19 cellular contexts compared by ENCODE assay signal in genomic region chr6:117169781-117170281, GRCh38.
DNase-seq lines count a peak whose midpoint lies in the region; ATAC-seq and TF ChIP-seq lines count a peak whose summit lies in the region.
"Had no signal": no experiment of that assay in that cellular context is flagged by ENCODE, and none has a peak within 500 bp of the region (broad histone marks: within the 10 kb centered on the region; RNA-seq: fewer than 3 reads in every experiment).

No MANE protein-coding gene starts in this region.

- H3K79me1 ChIP-seq in mesenchymal stem cell (replicated peaks; ENCODE audit: low read length, poor library complexity, severe bottlenecking) = no peaks in the 10 kb centered on the region

- TF ChIP-seq POLR2A in testis (IDR thresholded peaks at IDR 0.05) = no peak

- no peak overlapping the region for H2AFZ ChIP-seq in mesenchymal stem cell (ENCODE audit: low read depth, low read length)

- H3K27ac ChIP-seq in mesenchymal stem cell (ENCODE audit: low read length, poor library complexity, severe bottlenecking) (peak overlapping the region; percentile 2), testis (no peak overlapping the region)
- H3K27ac ChIP-seq: 22Rv1; BLaER1 treated with 17β-estradiol and CSF1 and Interleukin-3, amounts not matched to agents 10 nM and 100 nM had no signal

- H4K8ac ChIP-seq in mesenchymal stem cell (ENCODE audit: low read length) = no peak overlapping the region

- H3K23ac ChIP-seq in mesenchymal stem cell (ENCODE audit: low read length in 2 of 2) = no peak overlapping the region

- H3K36me3 ChIP-seq in mesenchymal stem cell (ENCODE audit: control insufficient read depth in 1 of 2, insufficient read depth in 2 of 2, low read depth in 1 of 2, low read length in 2 of 2) (no peaks in the 10 kb centered on the region), testis (ENCODE audit: low read depth, missing control alignments) (no peaks in the 10 kb centered on the region)
- H3K36me3 ChIP-seq: BLaER1 treated with 17β-estradiol and CSF1 and Interleukin-3, amounts not matched to agents 10 nM and 100 nM had no signal

- POLR2A ChIA-PET in HEK293T (lab: Yijun Ruan, JAX) = no interaction called here

- H3K4me3 ChIP-seq in mesenchymal stem cell (ENCODE audit: insufficient read depth in 1 of 2, low read depth in 1 of 2, low read length in 2 of 2) = no peak overlapping the region
- no peak overlapping the region for H3K4me3 ChIP-seq in testis
- H3K4me3 ChIP-seq: BLaER1 treated with 17β-estradiol and CSF1 and Interleukin-3, amounts not matched to agents 10 nM and 100 nM; GM12878 had no signal

- H3K18ac ChIP-seq in mesenchymal stem cell (ENCODE audit: low read depth in 1 of 2, low read length in 2 of 2) = no peak overlapping the region

- WGBS in mesenchymal stem cell = 20% methylated on average over 1 of the region's 1 CpG
- 50 to 63% methylated on average over 1 of the region's 1 CpG for WGBS in testis, 2 donors

- H4K91ac ChIP-seq in mesenchymal stem cell (ENCODE audit: low read length) = no peak overlapping the region

- no peak overlapping the region for H3K9ac ChIP-seq in mesenchymal stem cell (ENCODE audit: low read length)
- H3K9ac ChIP-seq: BLaER1 treated with 17β-estradiol and CSF1 and Interleukin-3, amounts not matched to agents 10 nM and 100 nM had no signal

- H3K4me2 ChIP-seq in mesenchymal stem cell (ENCODE audit: low read length, poor library complexity, severe bottlenecking) = no peak overlapping the region
- H3K4me2 ChIP-seq: BLaER1 treated with 17β-estradiol and CSF1 and Interleukin-3, amounts not matched to agents 10 nM and 100 nM had no signal

- H2BK12ac ChIP-seq in mesenchymal stem cell (ENCODE audit: low read length in 2 of 2) = no peak overlapping the region

- H2BK15ac ChIP-seq in mesenchymal stem cell (ENCODE audit: low read depth, poor library complexity, severe bottlenecking) = no peak overlapping the region

- no peak overlapping the region for H2AK5ac ChIP-seq in mesenchymal stem cell (ENCODE audit: low read length, severe bottlenecking)

- H3K9me3 ChIP-seq in mesenchymal stem cell (ENCODE audit: control insufficient read depth, low read length) (no peaks in the 10 kb centered on the region), testis (no peaks in the 10 kb centered on the region)

- intact Hi-C loops in testis (cut with DNase I; ENCODE audit: low total_unique reads) = no loop called here

- H3K4me1 ChIP-seq in mesenchymal stem cell (ENCODE audit: control insufficient read depth, insufficient read depth, low read depth, low read length) = peaks cover 6% of the 10 kb centered on the region
- no peaks in the 10 kb centered on the region for H3K4me1 ChIP-seq in testis
- H3K4me1 ChIP-seq: BLaER1 treated with 17β-estradiol and CSF1 and Interleukin-3, amounts not matched to agents 10 nM and 100 nM had no signal

- H2BK5ac ChIP-seq in mesenchymal stem cell (ENCODE audit: low read depth, low read length, poor library complexity, severe bottlenecking) = no peak overlapping the region

- H2BK120ac ChIP-seq in mesenchymal stem cell (ENCODE audit: low read depth, low read length) = no peak overlapping the region

- H3K27me3 ChIP-seq in mesenchymal stem cell (ENCODE audit: control insufficient read depth in 1 of 2, insufficient read depth in 1 of 2, low read length in 2 of 2) = no peaks in the 10 kb centered on the region
- H3K27me3 ChIP-seq in testis = no peaks in the 10 kb centered on the region
- H3K27me3 ChIP-seq: BLaER1 treated with 17β-estradiol and CSF1 and Interleukin-3, amounts not matched to agents 10 nM and 100 nM had no signal

- DNase-seq in NCI-H526 (lab: John Stamatoyannopoulos, UW) (peak; percentile 17 to 31), NCI-H526 treated with DMSO at 0.1 percent for 48 hours (lab: John Stamatoyannopoulos, UW) (no peak), amniotic epithelial cell (ENCODE audit: low read depth) (peak; percentile 34), mesenchymal stem cell (peak; percentile 39), NCI-H226 (no peak), testis (no peak), HEK293T (ENCODE audit: extremely low spot score) (no peak)
- DNase-seq: DMS153, H9, NCI-H1092 treated with DMSO at 0.1 percent for 48 hours, NCI-H1694, NCI-H446 treated with DMSO at 0.1 percent for 48 hours, NCI-H82 had no signal

- no peak overlapping the region for H3K14ac ChIP-seq in mesenchymal stem cell (ENCODE audit: low read length in 2 of 2)

- TF ChIP-seq CTCF in testis (IDR thresholded peaks at IDR 0.05) = no peak

- CTCF ChIA-PET in HEK293T (lab: Yijun Ruan, JAX) = no interaction called here

- no peak for ATAC-seq in HG03139 (IDR thresholded peaks at IDR 0.05; ENCODE audit: unreplicated experiment)
- ATAC-seq: GM12878, Panc1, Right ventricle myocardium inferior had no signal

- H3K4ac ChIP-seq in mesenchymal stem cell (ENCODE audit: low read depth in 1 of 2, low read length in 2 of 2) = no peak overlapping the region

TF ChIP-seq in HEK293T, 16 proteins besides CTCF, POLR2A, EP300 and RAD21:
- TF ChIP-seq BHLHE40 (IDR thresholded peaks at IDR 0.05; ENCODE audit: borderline replicate concordance) = no peak
- TF ChIP-seq ARNT (IDR thresholded peaks at IDR 0.05) = no peak
- TF ChIP-seq LEF1 (IDR thresholded peaks at IDR 0.05; ENCODE audit: borderline replicate concordance) = no peak
- no peak for TF ChIP-seq NFRKB (IDR thresholded peaks at IDR 0.05)
- TF ChIP-seq L3MBTL2 (conservative IDR thresholded peaks at IDR 0.05) = no peak
- no peak for TF ChIP-seq ELF4 (IDR thresholded peaks at IDR 0.05)
- TF ChIP-seq FOXA1 (IDR thresholded peaks at IDR 0.05) = no peak
- no peak for TF ChIP-seq SP1 (IDR thresholded peaks at IDR 0.05)
- TF ChIP-seq SUZ12 (IDR thresholded peaks at IDR 0.05) = no peak
- no peak for TF ChIP-seq FOXM1 (IDR thresholded peaks at IDR 0.05; ENCODE audit: borderline replicate concordance)
- no peak for TF ChIP-seq ZNF384 (IDR thresholded peaks at IDR 0.05)
- no peak for TF ChIP-seq HDGF (IDR thresholded peaks at IDR 0.05; ENCODE audit: borderline replicate concordance)
- TF ChIP-seq CTBP1 (IDR thresholded peaks at IDR 0.05; ENCODE audit: borderline replicate concordance) = no peak
- TF ChIP-seq TARDBP (IDR thresholded peaks at IDR 0.05) = no peak
- TF ChIP-seq FOXK2 (IDR thresholded peaks at IDR 0.05) = no peak
- no peak for TF ChIP-seq PKNOX1 (IDR thresholded peaks at IDR 0.05)

Comparison
In these comparisons a context has a peak if more than half of its experiments do, and no peak if none do; other contexts are left out.
1. DNase-seq: peak in NCI-H526 (2 of 2), amniotic epithelial cell (single experiment) and mesenchymal stem cell (single experiment); none in NCI-H526 treated with DMSO at 0.1 percent for 48 hours (single experiment), NCI-H226 (single experiment), testis (single experiment) and HEK293T (single experiment).